ENCODE assay signal across 1 cellular context in the genomic region with DNA sequence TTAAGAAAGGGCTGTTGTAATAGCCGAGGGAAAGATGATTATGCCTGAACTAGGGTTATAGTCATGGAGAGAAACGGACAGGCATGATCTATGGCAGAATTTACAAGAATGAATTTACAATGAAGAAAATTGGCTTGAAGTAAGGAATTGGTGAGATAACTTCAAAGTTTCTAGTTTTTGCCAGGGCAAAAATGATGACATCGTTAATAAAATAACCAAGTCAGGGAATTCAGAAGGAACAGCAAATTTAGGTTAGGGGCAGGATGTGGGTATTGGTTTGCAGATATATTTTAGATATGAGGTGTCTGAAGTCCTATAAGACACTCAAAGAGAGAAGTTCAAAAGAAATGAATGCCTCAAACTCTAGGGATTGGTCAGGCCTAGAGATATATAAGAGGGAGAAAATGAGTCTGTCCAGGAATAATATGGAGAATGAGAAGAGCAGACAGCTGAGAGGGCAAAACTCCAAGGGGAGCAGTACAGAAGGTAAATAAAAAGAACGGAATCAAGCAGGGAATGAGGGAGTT.
TF ChIP-seq lines count a peak whose summit lies in the region.

No MANE protein-coding gene starts in this region.

TF ChIP-seq in K562, 482 proteins besides CTCF, POLR2A, EP300 and RAD21 (continued from another document):
- TF ChIP-seq MAFG (tag; conservative IDR thresholded peaks at IDR 0.05) = peak; percentile 29; the same call in 1 of the 2 replicates
- no peak for TF ChIP-seq MCM3 (IDR thresholded peaks at IDR 0.05)
- TF ChIP-seq MAFF (IDR thresholded peaks at IDR 0.05; ENCODE audit: low read length) = peak; percentile 48; the same call in 1 of the 2 replicates
- TF ChIP-seq C11orf30 (IDR thresholded peaks at IDR 0.05; ENCODE audit: low read depth) = peak; percentile 18; the same call in 1 of the 2 replicates
- no peak for TF ChIP-seq SLC30A9 (CRISPR knock-in tag; IDR thresholded peaks at IDR 0.05)
- TF ChIP-seq, protein P1, sequence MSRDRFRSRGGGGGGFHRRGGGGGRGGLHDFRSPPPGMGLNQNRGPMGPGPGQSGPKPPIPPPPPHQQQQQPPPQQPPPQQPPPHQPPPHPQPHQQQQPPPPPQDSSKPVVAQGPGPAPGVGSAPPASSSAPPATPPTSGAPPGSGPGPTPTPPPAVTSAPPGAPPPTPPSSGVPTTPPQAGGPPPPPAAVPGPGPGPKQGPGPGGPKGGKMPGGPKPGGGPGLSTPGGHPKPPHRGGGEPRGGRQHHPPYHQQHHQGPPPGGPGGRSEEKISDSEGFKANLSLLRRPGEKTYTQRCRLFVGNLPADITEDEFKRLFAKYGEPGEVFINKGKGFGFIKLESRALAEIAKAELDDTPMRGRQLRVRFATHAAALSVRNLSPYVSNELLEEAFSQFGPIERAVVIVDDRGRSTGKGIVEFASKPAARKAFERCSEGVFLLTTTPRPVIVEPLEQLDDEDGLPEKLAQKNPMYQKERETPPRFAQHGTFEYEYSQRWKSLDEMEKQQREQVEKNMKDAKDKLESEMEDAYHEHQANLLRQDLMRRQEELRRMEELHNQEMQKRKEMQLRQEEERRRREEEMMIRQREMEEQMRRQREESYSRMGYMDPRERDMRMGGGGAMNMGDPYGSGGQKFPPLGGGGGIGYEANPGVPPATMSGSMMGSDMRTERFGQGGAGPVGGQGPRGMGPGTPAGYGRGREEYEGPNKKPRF (IDR thresholded peaks at IDR 0.05; ENCODE audit: low read depth, low read length) = no peak
- no peak for TF ChIP-seq ZNF695 (CRISPR knock-in tag; IDR thresholded peaks at IDR 0.05)
- TF ChIP-seq ZNF609 (CRISPR knock-in tag; IDR thresholded peaks at IDR 0.05; ENCODE audit: borderline replicate concordance) = no peak
- TF ChIP-seq SMARCA4 (IDR thresholded peaks at IDR 0.05) = no peak
- TF ChIP-seq RBM34 (IDR thresholded peaks at IDR 0.05; ENCODE audit: borderline replicate concordance, insufficient read depth, low read length) = no peak
